ENCODE assay signal across 20 cellular contexts in the genomic region with DNA sequence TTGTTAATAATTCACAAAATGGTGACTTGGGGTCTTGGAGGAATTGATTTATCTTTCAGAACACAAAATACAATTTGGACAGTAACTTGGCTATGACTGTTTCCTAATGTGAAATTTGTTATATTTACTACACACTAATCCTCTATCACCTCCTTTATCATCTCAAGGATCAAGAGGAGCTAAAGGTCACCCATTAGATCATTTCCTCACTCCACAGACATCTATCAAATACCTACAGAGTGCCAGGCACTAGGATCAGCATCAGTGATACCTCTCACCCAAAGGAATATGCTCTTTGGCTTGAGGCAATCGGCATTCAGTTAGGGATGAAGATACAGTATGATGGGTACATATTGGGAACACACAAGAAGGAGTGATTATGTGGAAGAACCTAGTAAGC.
DNase-seq lines count a peak whose midpoint lies in the region; ATAC-seq, FAIRE-seq and TF ChIP-seq lines count a peak whose summit lies in the region.
"Had no signal": no experiment of that assay in that cellular context is flagged by ENCODE, and none has a peak within 500 bp of the region (broad histone marks: within the 10 kb centered on the region; RNA-seq: fewer than 3 reads in every experiment).

No MANE protein-coding gene starts in this region.

- H3K4me1 Mint-ChIP-seq in GM23338, result peaks cover 14% of the 10 kb centered on the region

- H3K9me3 ChIP-seq in HepG2 (ENCODE audit: low read length) (peaks cover 31% of the 10 kb centered on the region), right lobe of liver (no peaks in the 10 kb centered on the region), small intestine (ENCODE audit: control insufficient read depth, low read depth) (no peaks in the 10 kb centered on the region)
- H3K9me3 ChIP-seq: Caco-2 had no signal

- H3K9ac ChIP-seq in HepG2 (ENCODE audit: insufficient read depth, low read depth, low read length), result no peak overlapping the region

- TF ChIP-seq CTCF in HepG2 (CRISPR knock-in tag; IDR thresholded peaks at IDR 0.05), result no peak
- no peak for TF ChIP-seq CTCF in right lobe of liver (IDR thresholded peaks at IDR 0.05)
- TF ChIP-seq CTCF in GM23338 (conservative IDR thresholded peaks at IDR 0.05; ENCODE audit: low read depth in 2 of 2), result no peak

- no peaks in the 10 kb centered on the region for H3K36me3 Mint-ChIP-seq in GM23338 (ENCODE audit: low read depth)

- no TSS peak for BruUV-seq in HepG2 (replicated peaks; lab: Mats Ljungman, UMichigan)

- DNase-seq in HepG2 (ENCODE audit: low spot score) (no peak), right lobe of liver (no peak), GM23338 (ENCODE audit: low spot score) (no peak), RCC 7860 (ENCODE audit: low spot score) (peak; percentile 38), small intestine (no peak), dedifferentiated amniotic fluid mesenchymal stem cell (ENCODE audit: extremely low spot score) (no peak)
- DNase-seq: ACHN; AML-193; Caco-2; CD4-positive, alpha-beta T cell; DND-41; GDM1; GOT3; H7; HFFc6 had no signal

- TF ChIP-seq EP300 in HepG2 (IDR thresholded peaks at IDR 0.05; ENCODE audit: low read depth in 2 of 2, low read length in 2 of 2) (no peak), HepG2 (CRISPR knock-in tag; IDR thresholded peaks at IDR 0.05; ENCODE audit: borderline replicate concordance) (no peak)

- WGBS in HepG2 (ENCODE audit: low lambda C conversion rate), result 0% methylated on average over 1 of the region's 1 CpG
- 100% methylated on average over 1 of the region's 1 CpG for WGBS in right lobe of liver (ENCODE audit: insufficient coverage, low coverage, low lambda C conversion rate, missing lambda C conversion rate)
- WGBS in small intestine, 3 donors, result 72 to 88% (median 72%) methylated on average over 1 of the region's 1 CpG

- CTCF ChIA-PET in HepG2 (lab: Yijun Ruan, JAX; ENCODE audit: low intra/inter-chr PET ratio, low total read pairs), result no interaction called here

- no peaks in the 10 kb centered on the region for H3F3A ChIP-seq in GM23338 (replicated peaks; ENCODE audit: low read depth)

- no peaks in the 10 kb centered on the region for H3K9me3 Mint-ChIP-seq in GM23338
- H3K9me3 Mint-ChIP-seq: HFFc6 had no signal

- ATAC-seq in HepG2, result no peak
- ATAC-seq in right lobe of liver, result no peak
- ATAC-seq in GM23338, result no peak
- ATAC-seq: HCT116, K562 had no signal

- H4K20me1 ChIP-seq in HepG2 (ENCODE audit: insufficient read depth, low read length), result no peaks in the 10 kb centered on the region
- no peaks in the 10 kb centered on the region for H4K20me1 ChIP-seq in GM23338 (replicated peaks; ENCODE audit: insufficient read depth)

- no peaks in the 10 kb centered on the region; the same call in 1 of the 2 replicates for H3K9me2 ChIP-seq in GM23338 (ENCODE audit: insufficient read depth)

- H3K4me3 ChIP-seq in HepG2 (replicated peaks in 1 of 3; ENCODE audit: insufficient read depth in 1 of 3, low read depth in 2 of 3, low read length in 3 of 3) (no peak overlapping the region), right lobe of liver (no peak overlapping the region), GM23338 (no peak overlapping the region), small intestine (ENCODE audit: low read depth in 1 of 2, low read length in 2 of 2) (no peak overlapping the region)
- H3K4me3 ChIP-seq: K562 had no signal

- POLR2A ChIA-PET in HepG2 (lab: Yijun Ruan, JAX), result no interaction called here

- TF ChIP-seq POLR2A in HepG2 (IDR thresholded peaks at IDR 0.05; ENCODE audit: insufficient read depth in 1 of 2, low read depth in 2 of 2, low read length in 2 of 2) (no peak), right lobe of liver (IDR thresholded peaks at IDR 0.05) (no peak)

- H3K27ac ChIP-seq in HepG2 (ENCODE audit: extremely low read length, insufficient read depth, low read length), result no peak overlapping the region
- H3K27ac ChIP-seq in right lobe of liver, result no peak overlapping the region
- H3K27ac ChIP-seq in GM23338 (ENCODE audit: low read depth), result no peak overlapping the region
- no peak overlapping the region for H3K27ac ChIP-seq in small intestine (ENCODE audit: low read depth in 1 of 2, low read length in 1 of 2)
- H3K27ac ChIP-seq: C4-2B had no signal

- intact Hi-C loops in HepG2 (cut with micrococcal nuclease; ENCODE audit: unreplicated experiment) (no loop called here), right lobe of liver (cut with DNase I) (no loop called here)

- H3K36me3 ChIP-seq in HepG2 (replicated peaks in 1 of 2; ENCODE audit: control insufficient read depth in 1 of 2, insufficient read depth in 2 of 2, low read length in 2 of 2), result no peaks in the 10 kb centered on the region
- H3K36me3 ChIP-seq in right lobe of liver, result no peaks in the 10 kb centered on the region
- H3K36me3 ChIP-seq in GM23338 (ENCODE audit: insufficient read depth), result 0 out of 2 replicates have a peak, but pooled peaks cover 2% of the 10 kb centered on the region
- H3K36me3 ChIP-seq in small intestine (ENCODE audit: control insufficient read depth in 2 of 2, insufficient read depth in 2 of 2, low read length in 2 of 2), result no peaks in the 10 kb centered on the region

- in situ Hi-C loops in HepG2 (cut with HindIII; ENCODE audit: extremely low pct_ligation_motif_present, low pct_unique_long_range_greater_than_20kb), result no loop called here

- peak overlapping the region; percentile 23 for H2AFZ ChIP-seq in HepG2 (ENCODE audit: low read length)
- H2AFZ ChIP-seq in GM23338, result peak overlapping the region; percentile 45; the same call in 1 of the 2 replicates

- H3K27me3 ChIP-seq in HepG2 (ENCODE audit: control insufficient read depth in 1 of 2, insufficient read depth in 2 of 2, low read length in 2 of 2) (no peaks in the 10 kb centered on the region), right lobe of liver (no peaks in the 10 kb centered on the region), GM23338 (ENCODE audit: insufficient read depth) (no peaks in the 10 kb centered on the region), small intestine (ENCODE audit: control insufficient read depth in 2 of 2, insufficient read depth in 2 of 2, low read length in 2 of 2) (no peaks in the 10 kb centered on the region)

- no peak overlapping the region for H3K4me3 Mint-ChIP-seq in GM23338
- H3K4me3 Mint-ChIP-seq: CD4-positive, alpha-beta T cell; HFFc6 had no signal

- H3K79me2 ChIP-seq in HepG2 (ENCODE audit: insufficient read depth, low read length) (no peaks in the 10 kb centered on the region), GM23338 (replicated peaks; ENCODE audit: insufficient read depth) (no peaks in the 10 kb centered on the region)

- no peak for FAIRE-seq in HepG2 (lab: Jason Lieb, UNC)
- no peak for FAIRE-seq in RCC 7860 (lab: Jason Lieb, UNC)
- no peak for FAIRE-seq in small intestine (lab: Jason Lieb, UNC)
- FAIRE-seq: GM12892, GM18507, K562 had no signal

- no peak overlapping the region for H3K27ac Mint-ChIP-seq in GM23338
- H3K27ac Mint-ChIP-seq: CD4-positive, alpha-beta T cell; HFFc6 had no signal

- no peak overlapping the region for H3K4me2 ChIP-seq in HepG2 (ENCODE audit: low read depth, low read length)
- H3K4me2 ChIP-seq in GM23338, result no peak overlapping the region

- no peaks in the 10 kb centered on the region for H3K4me1 ChIP-seq in HepG2 (ENCODE audit: insufficient read depth, low read length)
- H3K4me1 ChIP-seq in right lobe of liver, result no peaks in the 10 kb centered on the region
- no peaks in the 10 kb centered on the region; the same call in 1 of the 2 replicates for H3K4me1 ChIP-seq in GM23338 (ENCODE audit: insufficient read depth)
- no peaks in the 10 kb centered on the region for H3K4me1 ChIP-seq in small intestine (ENCODE audit: control insufficient read depth in 2 of 2, insufficient read depth in 1 of 2, low read depth in 1 of 2, low read length in 1 of 2)
- H3K4me1 ChIP-seq: Caco-2 had no signal

- no peak for TF ChIP-seq RAD21 in HepG2 (CRISPR knock-in tag; IDR thresholded peaks at IDR 0.05)

- no peaks in the 10 kb centered on the region for H3K27me3 Mint-ChIP-seq in GM23338 (ENCODE audit: insufficient read depth, low read depth, poor library complexity)
- H3K27me3 Mint-ChIP-seq: CD4-positive, alpha-beta T cell had no signal

TF ChIP-seq in HepG2, 621 proteins besides CTCF, POLR2A, EP300 and RAD21:
- TF ChIP-seq ZNF605 (CRISPR knock-in tag; IDR thresholded peaks at IDR 0.05), result no peak
- no peak for TF ChIP-seq KDM6A (CRISPR knock-in tag; IDR thresholded peaks at IDR 0.05; ENCODE audit: low read depth)
- TF ChIP-seq NR2F1 (CRISPR knock-in tag; IDR thresholded peaks at IDR 0.05), result no peak

TF ChIP-seq in GM23338, 12 proteins besides CTCF, POLR2A, EP300 and RAD21 (continues in another document):
- TF ChIP-seq POLR2AphosphoS5 (IDR thresholded peaks at IDR 0.05; ENCODE audit: low read depth) (no peak), EZH2phosphoT487 (IDR thresholded peaks at IDR 0.05; ENCODE audit: unreplicated experiment) (no peak)
- TF ChIP-seq, protein P1, sequence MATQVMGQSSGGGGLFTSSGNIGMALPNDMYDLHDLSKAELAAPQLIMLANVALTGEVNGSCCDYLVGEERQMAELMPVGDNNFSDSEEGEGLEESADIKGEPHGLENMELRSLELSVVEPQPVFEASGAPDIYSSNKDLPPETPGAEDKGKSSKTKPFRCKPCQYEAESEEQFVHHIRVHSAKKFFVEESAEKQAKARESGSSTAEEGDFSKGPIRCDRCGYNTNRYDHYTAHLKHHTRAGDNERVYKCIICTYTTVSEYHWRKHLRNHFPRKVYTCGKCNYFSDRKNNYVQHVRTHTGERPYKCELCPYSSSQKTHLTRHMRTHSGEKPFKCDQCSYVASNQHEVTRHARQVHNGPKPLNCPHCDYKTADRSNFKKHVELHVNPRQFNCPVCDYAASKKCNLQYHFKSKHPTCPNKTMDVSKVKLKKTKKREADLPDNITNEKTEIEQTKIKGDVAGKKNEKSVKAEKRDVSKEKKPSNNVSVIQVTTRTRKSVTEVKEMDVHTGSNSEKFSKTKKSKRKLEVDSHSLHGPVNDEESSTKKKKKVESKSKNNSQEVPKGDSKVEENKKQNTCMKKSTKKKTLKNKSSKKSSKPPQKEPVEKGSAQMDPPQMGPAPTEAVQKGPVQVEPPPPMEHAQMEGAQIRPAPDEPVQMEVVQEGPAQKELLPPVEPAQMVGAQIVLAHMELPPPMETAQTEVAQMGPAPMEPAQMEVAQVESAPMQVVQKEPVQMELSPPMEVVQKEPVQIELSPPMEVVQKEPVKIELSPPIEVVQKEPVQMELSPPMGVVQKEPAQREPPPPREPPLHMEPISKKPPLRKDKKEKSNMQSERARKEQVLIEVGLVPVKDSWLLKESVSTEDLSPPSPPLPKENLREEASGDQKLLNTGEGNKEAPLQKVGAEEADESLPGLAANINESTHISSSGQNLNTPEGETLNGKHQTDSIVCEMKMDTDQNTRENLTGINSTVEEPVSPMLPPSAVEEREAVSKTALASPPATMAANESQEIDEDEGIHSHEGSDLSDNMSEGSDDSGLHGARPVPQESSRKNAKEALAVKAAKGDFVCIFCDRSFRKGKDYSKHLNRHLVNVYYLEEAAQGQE (IDR thresholded peaks at IDR 0.05; ENCODE audit: unreplicated experiment), result no peak
